ENCODE assay signal across 20 cellular contexts in genomic region chr9:11233693-11234092, GRCh38.
A peak's percentile ranks its signal among the peaks of the same experiment; 100 is the strongest.
DNase-seq lines count a peak whose midpoint lies in the region; ATAC-seq and TF ChIP-seq lines count a peak whose summit lies in the region.
"Had no signal": no experiment of that assay in that cellular context is flagged by ENCODE, and none has a peak within 500 bp of the region (broad histone marks: within the 10 kb centered on the region; RNA-seq: fewer than 3 reads in every experiment).

No MANE protein-coding gene starts in this region.

- no peaks in the 10 kb centered on the region for H3K9me3 ChIP-seq in upper lobe of right lung
- H3K9me3 ChIP-seq in effector memory CD4-positive, alpha-beta T cell (ENCODE audit: control insufficient read depth, low read length), result no peaks in the 10 kb centered on the region
- H3K9me3 ChIP-seq: BLaER1 had no signal

- TF ChIP-seq CTCF in LNCaP clone FGC (IDR thresholded peaks at IDR 0.05; ENCODE audit: control insufficient read depth, extremely low read depth, insufficient read depth) (no peak), upper lobe of right lung (IDR thresholded peaks at IDR 0.05) (no peak)

- DNase-seq in LNCaP clone FGC (ENCODE audit: low read depth) (peak; percentile 7), NCI-H748 (lab: John Stamatoyannopoulos, UW; ENCODE audit: unreplicated experiment) (peak; percentile 76), iPS-NIHi11 (ENCODE audit: low spot score) (peak; percentile 22), upper lobe of right lung (no peak), hypothalamus (lab: John Stamatoyannopoulos, UW) (no peak)
- no peak for DNase-seq in effector memory CD4-positive, alpha-beta T cell
- DNase-seq: CD4-positive, CD25-positive, alpha-beta regulatory T cell; H7; Kasumi-1; MV-4-11; NCI-H1105; NCI-H1436 treated with DMSO at 0.1 percent for 48 hours; NCI-H187 treated with DMSO at 0.1 percent for 48 hours; NCI-H2107; NCI-H774; SIG-M5 had no signal

- intact Hi-C loops in upper lobe of right lung (cut with DNase I), result no loop called here

- H3K4me3 ChIP-seq in LNCaP clone FGC (ENCODE audit: low read depth, low read length), result no peak overlapping the region
- H3K4me3 ChIP-seq in upper lobe of right lung, result no peak overlapping the region
- H3K4me3 ChIP-seq in effector memory CD4-positive, alpha-beta T cell (ENCODE audit: insufficient read depth, low read depth, low read length, poor library complexity, severe bottlenecking), result no peak overlapping the region
- H3K4me3 ChIP-seq: BLaER1, K562, SK-N-MC had no signal

- ATAC-seq in upper lobe of right lung, result peak; percentile 28
- ATAC-seq in HG02610 (IDR thresholded peaks at IDR 0.05; ENCODE audit: unreplicated experiment), result no peak
- ATAC-seq: K562 had no signal

- no peaks in the 10 kb centered on the region for H3K27me3 ChIP-seq in upper lobe of right lung
- no peaks in the 10 kb centered on the region for H3K27me3 ChIP-seq in effector memory CD4-positive, alpha-beta T cell (replicated peaks; ENCODE audit: control insufficient read depth, insufficient read depth, low read length, poor library complexity, severe bottlenecking)
- H3K27me3 ChIP-seq: BLaER1 had no signal

- H3K4me1 ChIP-seq in upper lobe of right lung, result no peaks in the 10 kb centered on the region
- H3K4me1 ChIP-seq in effector memory CD4-positive, alpha-beta T cell (ENCODE audit: control insufficient read depth, insufficient read depth, low read length, poor library complexity, severe bottlenecking), result no peaks in the 10 kb centered on the region
- H3K4me1 ChIP-seq: BLaER1 had no signal

- no peak overlapping the region for H3K27ac ChIP-seq in upper lobe of right lung
- H3K27ac ChIP-seq in effector memory CD4-positive, alpha-beta T cell (ENCODE audit: insufficient read depth, low read length, poor library complexity, severe bottlenecking), result no peak overlapping the region
- H3K27ac ChIP-seq: BLaER1, SK-N-MC had no signal

- H3K36me3 ChIP-seq in upper lobe of right lung, result no peaks in the 10 kb centered on the region
- H3K36me3 ChIP-seq in effector memory CD4-positive, alpha-beta T cell (ENCODE audit: control insufficient read depth, insufficient read depth, low read length), result no peaks in the 10 kb centered on the region
- H3K36me3 ChIP-seq: BLaER1 had no signal

Comparison
In these comparisons a context has a peak if more than half of its experiments do, and no peak if none do; other contexts are left out.
1. DNase-seq: peak in LNCaP clone FGC (single experiment), NCI-H748 (single experiment) and iPS-NIHi11 (single experiment); none in upper lobe of right lung (single experiment), hypothalamus (0 of 51) and effector memory CD4-positive, alpha-beta T cell (0 of 3).